In genomic region chr4:162782096-162782777, GRCh38 we compare ENCODE assay signal across 22 cellular contexts.
"Had no signal": no experiment of that assay in that cellular context is flagged by ENCODE, and none has a peak within 500 bp of the region (broad histone marks: within the 10 kb centered on the region; RNA-seq: fewer than 3 reads in every experiment).

No MANE protein-coding gene starts in this region.

- H3K9me3 ChIP-seq: left lung, pancreas, stomach, thoracic aorta had no signal

- H3K36me3 ChIP-seq: left lung, pancreas, stomach, thoracic aorta had no signal

- H3K27ac Mint-ChIP-seq: activated B cell treated with CpG ODN at 0.5 μM for 24 hours; activated CD4-positive, alpha-beta T cell treated with anti-CD3 and anti-CD28 coated beads for 36 hours; activated naive CD4-positive, alpha-beta T cell treated with anti-CD3 and anti-CD28 coated beads for 36 hours; activated naive CD8-positive, alpha-beta T cell treated with anti-CD3 and anti-CD28 coated beads, Interleukin-2, amount 10 ng/mL, durations not matched to agents 7 days and 5 days; activated T-cell treated with anti-CD3 and anti-CD28 coated beads, Interleukin-2, amount 50 U/mL, for 72 hours; natural killer cell treated with Interleukin-12 subunit alpha and Interleukin-12 subunit beta and Interleukin-15 and Interleukin-18, amount 100 ng/mL, for 72 hours; stimulated activated memory B cell treated with anti-CD40 and anti-IgM and Interleukin-4, amounts not matched to agents 10 μg/mL and 1 μg/mL and 100 μg/mL, for 72 hours; type B pancreatic cell had no signal

- H3K36me3 Mint-ChIP-seq: activated naive CD8-positive, alpha-beta T cell treated with anti-CD3 and anti-CD28 coated beads, Interleukin-2, amount 10 ng/mL, durations not matched to agents 7 days and 5 days; natural killer cell treated with Interleukin-12 subunit alpha and Interleukin-12 subunit beta and Interleukin-15 and Interleukin-18, amount 100 ng/mL, for 72 hours; stimulated activated memory B cell treated with anti-CD40 and anti-IgM and Interleukin-4, amounts not matched to agents 10 μg/mL and 1 μg/mL and 100 μg/mL, for 72 hours; type B pancreatic cell had no signal

- H3K27ac ChIP-seq: left lung, pancreas, stomach, thoracic aorta had no signal

- DNase-seq: activated B cell treated with CpG ODN at 0.5 μM for 24 hours; activated CD4-positive, alpha-beta T cell treated with anti-CD3 and anti-CD28 coated beads for 36 hours; activated CD4-positive, alpha-beta T cell treated with anti-CD3 and anti-CD28 coated beads, Interleukin-2, amount 50 U/mL, for 4 hours; activated effector memory CD4-positive, alpha-beta T cell treated with Interleukin-2 at 50 U/mL for 16 hours; activated naive CD4-positive, alpha-beta T cell treated with anti-CD3 and anti-CD28 coated beads for 36 hours; activated naive CD8-positive, alpha-beta T cell treated with anti-CD3 and anti-CD28 coated beads, Interleukin-2, amount 10 ng/mL, durations not matched to agents 7 days and 5 days; activated T-cell treated with anti-CD3 and anti-CD28 coated beads, Interleukin-2, amount 50 U/mL, for 72 hours; amniotic stem cell; cerebellar nuclear complex; effector CD4-positive, alpha-beta T cell; left lung; pancreas; small intestine; stimulated activated CD4-positive, alpha-beta T cell treated with anti-CD3 and anti-CD28 coated beads, Interleukin-15, amount 100 ng/mL, for 24 hours; stomach; T-helper 9 cell had no signal

- H3K4me1 Mint-ChIP-seq: activated B cell treated with CpG ODN at 0.5 μM for 24 hours; activated CD4-positive, alpha-beta T cell treated with anti-CD3 and anti-CD28 coated beads for 36 hours; activated naive CD8-positive, alpha-beta T cell treated with anti-CD3 and anti-CD28 coated beads, Interleukin-2, amount 10 ng/mL, durations not matched to agents 7 days and 5 days; stimulated activated memory B cell treated with anti-CD40 and anti-IgM and Interleukin-4, amounts not matched to agents 10 μg/mL and 1 μg/mL and 100 μg/mL, for 72 hours had no signal

- ATAC-seq: activated CD4-positive, alpha-beta T cell treated with anti-CD3 and anti-CD28 coated beads for 36 hours; activated T-cell treated with anti-CD3 and anti-CD28 coated beads, Interleukin-2, amount 50 U/mL, for 72 hours; left lung; natural killer cell treated with Interleukin-12 subunit alpha and Interleukin-12 subunit beta and Interleukin-15 and Interleukin-18, amount 100 ng/mL, for 72 hours; pancreas; sciatic nerve had no signal

- H3K27me3 ChIP-seq: left lung, pancreas, stomach had no signal

- H3K4me1 ChIP-seq: left lung, pancreas, stomach had no signal

- H3K4me3 Mint-ChIP-seq: activated B cell treated with CpG ODN at 0.5 μM for 24 hours; activated CD4-positive, alpha-beta T cell treated with anti-CD3 and anti-CD28 coated beads for 36 hours; activated naive CD4-positive, alpha-beta T cell treated with anti-CD3 and anti-CD28 coated beads for 36 hours; activated naive CD8-positive, alpha-beta T cell treated with anti-CD3 and anti-CD28 coated beads, Interleukin-2, amount 10 ng/mL, durations not matched to agents 7 days and 5 days; activated T-cell treated with anti-CD3 and anti-CD28 coated beads, Interleukin-2, amount 50 U/mL, for 72 hours; natural killer cell treated with Interleukin-12 subunit alpha and Interleukin-12 subunit beta and Interleukin-15 and Interleukin-18, amount 100 ng/mL, for 72 hours; stimulated activated memory B cell treated with anti-CD40 and anti-IgM and Interleukin-4, amounts not matched to agents 10 μg/mL and 1 μg/mL and 100 μg/mL, for 72 hours; type B pancreatic cell had no signal

- H3K9me3 Mint-ChIP-seq: activated B cell treated with CpG ODN at 0.5 μM for 24 hours; activated naive CD4-positive, alpha-beta T cell treated with anti-CD3 and anti-CD28 coated beads for 36 hours; activated naive CD8-positive, alpha-beta T cell treated with anti-CD3 and anti-CD28 coated beads, Interleukin-2, amount 10 ng/mL, durations not matched to agents 7 days and 5 days; stimulated activated memory B cell treated with anti-CD40 and anti-IgM and Interleukin-4, amounts not matched to agents 10 μg/mL and 1 μg/mL and 100 μg/mL, for 72 hours; type B pancreatic cell had no signal

- H3K27me3 Mint-ChIP-seq: activated B cell treated with CpG ODN at 0.5 μM for 24 hours; activated CD4-positive, alpha-beta T cell treated with anti-CD3 and anti-CD28 coated beads for 36 hours; activated naive CD8-positive, alpha-beta T cell treated with anti-CD3 and anti-CD28 coated beads, Interleukin-2, amount 10 ng/mL, durations not matched to agents 7 days and 5 days; natural killer cell treated with Interleukin-12 subunit alpha and Interleukin-12 subunit beta and Interleukin-15 and Interleukin-18, amount 100 ng/mL, for 72 hours; stimulated activated memory B cell treated with anti-CD40 and anti-IgM and Interleukin-4, amounts not matched to agents 10 μg/mL and 1 μg/mL and 100 μg/mL, for 72 hours; type B pancreatic cell had no signal

- H3K4me3 ChIP-seq: left lung, lung, pancreas, stomach, thoracic aorta had no signal
